ENCODE assay signal across 17 cellular contexts in the genomic region with DNA sequence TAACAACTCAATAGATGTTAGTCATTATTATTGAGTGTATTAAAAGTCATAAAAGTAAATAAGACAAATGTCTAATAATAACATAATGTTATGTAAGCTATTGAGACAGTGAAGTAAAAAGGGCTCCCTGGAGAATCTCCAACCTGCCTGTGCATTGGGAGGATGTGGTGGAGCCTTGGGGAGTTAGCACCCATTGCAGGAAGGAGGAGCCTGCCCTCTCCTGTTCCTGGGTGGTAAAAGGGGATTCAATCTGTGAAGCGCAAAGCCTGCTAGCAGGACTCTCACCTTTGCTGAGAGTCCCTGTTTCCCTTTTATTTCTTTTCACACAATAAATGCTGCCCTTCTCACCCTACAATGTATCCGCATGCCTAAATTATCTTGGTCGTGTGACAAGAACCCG.
A peak's percentile ranks its signal among the peaks of the same experiment; 100 is the strongest.
DNase-seq lines count a peak whose midpoint lies in the region; ATAC-seq, FAIRE-seq and TF ChIP-seq lines count a peak whose summit lies in the region.
"Had no signal": no experiment of that assay in that cellular context is flagged by ENCODE, and none has a peak within 500 bp of the region (broad histone marks: within the 10 kb centered on the region; RNA-seq: fewer than 3 reads in every experiment).

No MANE protein-coding gene starts in this region.

- H3K9me3 ChIP-seq in keratinocyte (ENCODE audit: control insufficient read depth, low read depth, low read length) (no peaks in the 10 kb centered on the region), Karpas-422 (ENCODE audit: low read length) (no peaks in the 10 kb centered on the region)
- H3K9me3 ChIP-seq: upper lobe of left lung had no signal

- ATAC-seq in SK-N-SH treated with all-trans-retinoic acid at 6 μM for 48 hours: peak; percentile 33; the same call in 2 of the 3 replicates
- ATAC-seq: heart right ventricle had no signal

- H3K4me3 ChIP-seq in keratinocyte (ENCODE audit: control insufficient read depth in 2 of 3, extremely low read depth in 1 of 3, insufficient read depth in 2 of 3, low read depth in 1 of 3, low read length in 3 of 3): no peak overlapping the region
- H3K4me3 ChIP-seq in Karpas-422 (ENCODE audit: low read length): no peak overlapping the region
- H3K4me3 ChIP-seq: cardiac muscle cell, heart right ventricle, upper lobe of left lung had no signal

- no peak overlapping the region for H3K9ac ChIP-seq in keratinocyte (ENCODE audit: control insufficient read depth, extremely low read depth, insufficient read depth, low read length)
- no peak overlapping the region for H3K9ac ChIP-seq in Karpas-422 (ENCODE audit: low read length)

- H4K20me1 ChIP-seq in keratinocyte (ENCODE audit: control insufficient read depth, extremely low read depth, insufficient read depth, low read length) (no peaks in the 10 kb centered on the region), Karpas-422 (ENCODE audit: insufficient read depth, low read depth, low read length) (no peaks in the 10 kb centered on the region)

- H3K36me3 ChIP-seq in keratinocyte (ENCODE audit: control insufficient read depth in 2 of 2, extremely low read depth in 1 of 2, insufficient read depth in 2 of 2, low read length in 2 of 2): no peaks in the 10 kb centered on the region
- H3K36me3 ChIP-seq in Karpas-422 (ENCODE audit: insufficient read depth, low read length): no peaks in the 10 kb centered on the region
- H3K36me3 ChIP-seq: cardiac muscle cell, heart right ventricle, upper lobe of left lung had no signal

- no peak for FAIRE-seq in keratinocyte (lab: Jason Lieb, UNC)

- peak; percentile 32; the same call in 1 of the 2 replicates for TF ChIP-seq CTCF in LNCAP (IDR thresholded peaks at IDR 0.05)
- peak in 2 of 3 experiments; percentile 13 to 57 for TF ChIP-seq CTCF in keratinocyte (optimal IDR thresholded peaks at IDR 0.05 in 1 of 3, IDR thresholded peaks at IDR 0.05 in 1 of 3, conservative IDR thresholded peaks at IDR 0.05 in 1 of 3; ENCODE audit: extremely low read depth in 1 of 3, insufficient read depth in 2 of 3, low read length in 3 of 3)

- no peaks in the 10 kb centered on the region for H3K79me2 ChIP-seq in keratinocyte (ENCODE audit: control insufficient read depth, insufficient read depth, low read length)
- no peaks in the 10 kb centered on the region for H3K79me2 ChIP-seq in Karpas-422 (ENCODE audit: low read length)

- peak; percentile 17 for DNase-seq in NCI-H146 (lab: John Stamatoyannopoulos, UW)
- DNase-seq in NCI-H146 treated with DMSO at 0.1 percent for 48 hours (lab: John Stamatoyannopoulos, UW; ENCODE audit: unreplicated experiment): no peak
- no peak for DNase-seq in keratinocyte (ENCODE audit: low read depth, low spot score)
- DNase-seq in AG20443 (ENCODE audit: low spot score): no peak
- no peak for DNase-seq in Karpas-422
- no peak for DNase-seq in SW 1271 (lab: John Stamatoyannopoulos, UW)
- DNase-seq: 8988T; CD4-positive, CD25-positive, alpha-beta regulatory T cell; heart right ventricle; NCI-H2081; nephron progenitor cell; RPMI8226; stimulated activated naive CD4-positive, alpha-beta T cell; upper lobe of left lung had no signal

- H3K27me3 ChIP-seq in keratinocyte (ENCODE audit: control insufficient read depth, extremely low read depth, insufficient read depth, low read length) (no peaks in the 10 kb centered on the region), Karpas-422 (ENCODE audit: low read length) (no peaks in the 10 kb centered on the region)
- H3K27me3 ChIP-seq: cardiac muscle cell, heart right ventricle, upper lobe of left lung had no signal

- H2AFZ ChIP-seq in keratinocyte (ENCODE audit: control insufficient read depth, low read length): no peak overlapping the region
- no peak overlapping the region for H2AFZ ChIP-seq in Karpas-422 (ENCODE audit: low read length)

- H3K4me2 ChIP-seq in keratinocyte (ENCODE audit: control insufficient read depth, extremely low read depth, insufficient read depth, low read depth, low read length): no peak overlapping the region
- H3K4me2 ChIP-seq in Karpas-422 (ENCODE audit: low read depth, low read length, poor library complexity, severe bottlenecking): no peak overlapping the region

- no peaks in the 10 kb centered on the region for H3K9me1 ChIP-seq in keratinocyte (ENCODE audit: control insufficient read depth, extremely low read depth, insufficient read depth, low read length)

- H3K27ac ChIP-seq in keratinocyte (ENCODE audit: control insufficient read depth, insufficient read depth, low read length) (no peak overlapping the region), Karpas-422 (ENCODE audit: low read length) (no peak overlapping the region)
- H3K27ac ChIP-seq: cardiac muscle cell, heart right ventricle, upper lobe of left lung had no signal

- H3K4me1 ChIP-seq in keratinocyte (ENCODE audit: control insufficient read depth, extremely low read depth, insufficient read depth, low read length): peaks cover 19% of the 10 kb centered on the region
- peaks cover 12% of the 10 kb centered on the region for H3K4me1 ChIP-seq in Karpas-422 (ENCODE audit: low read length)
- H3K4me1 ChIP-seq: heart right ventricle, upper lobe of left lung had no signal

- no peaks in the 10 kb centered on the region for H3K9me2 ChIP-seq in Karpas-422 (replicated peaks; ENCODE audit: insufficient read depth, low read length)

- dilution Hi-C loops in keratinocyte (cut with MboI; ENCODE audit: extremely low pct_ligation_motif_present, low sequenced_read_pairs): no loop called here

TF ChIP-seq in SK-N-SH treated with all-trans-retinoic acid at 6 μM for 48 hours, 23 proteins besides CTCF, POLR2A, EP300 and RAD21:
- TF ChIP-seq ZFP3 (CRISPR knock-in tag; IDR thresholded peaks at IDR 0.05): no peak
- no peak for TF ChIP-seq ZC3H10 (CRISPR knock-in tag; IDR thresholded peaks at IDR 0.05)
- no peak for TF ChIP-seq ZNF70 (CRISPR knock-in tag; IDR thresholded peaks at IDR 0.05)
- no peak for TF ChIP-seq PPARA (CRISPR knock-in tag; IDR thresholded peaks at IDR 0.05; ENCODE audit: borderline replicate concordance)
- no peak for TF ChIP-seq GLIS3 (CRISPR knock-in tag; IDR thresholded peaks at IDR 0.05)
- TF ChIP-seq ARNTL (CRISPR knock-in tag; IDR thresholded peaks at IDR 0.05; ENCODE audit: borderline replicate concordance, low read depth): no peak
- no peak for TF ChIP-seq TCF4 (CRISPR knock-in tag; IDR thresholded peaks at IDR 0.05; ENCODE audit: borderline replicate concordance)
- no peak for TF ChIP-seq PATZ1 (CRISPR knock-in tag; IDR thresholded peaks at IDR 0.05; ENCODE audit: borderline replicate concordance)
